In genomic region chr4:4260185-4260751, GRCh38 we compare ENCODE assay signal across 8 cellular contexts. TPM values are rescaled to one million over a fixed set of nuclear protein-coding genes. Genes with fewer than 3 reads are reported as not detected.
DNase-seq lines count a peak whose midpoint lies in the region; ATAC-seq, FAIRE-seq and TF ChIP-seq lines count a peak whose summit lies in the region.

No MANE protein-coding gene starts in this region.

- H3K4me3 ChIP-seq in GM23248 (no peak overlapping the region), bronchial epithelial cell (ENCODE audit: low read depth, low read length) (no peak overlapping the region)

- in situ Hi-C loops in GM23248 (cut with MboI) = no loop called here

- H3K9me3 Mint-ChIP-seq in activated naive CD4-positive, alpha-beta T cell treated with anti-CD3 and anti-CD28 coated beads, Interleukin-2, amount 10 ng/mL, durations not matched to agents 7 days and 5 days = no peaks in the 10 kb centered on the region

- no peaks in the 10 kb centered on the region for H4K20me1 ChIP-seq in GM23248 (ENCODE audit: insufficient read depth)

- peak; percentile 75 for DNase-seq in DMS53 (lab: John Stamatoyannopoulos, UW)
- peak; percentile 79 for DNase-seq in GM23248
- DNase-seq in NCI-H524 (lab: John Stamatoyannopoulos, UW) = peak; percentile 8 to 77
- DNase-seq in bronchial epithelial cell (ENCODE audit: low read depth) = peak; percentile 72
- peak; percentile 43 for DNase-seq in myocyte (ENCODE audit: low read depth)
- no peak for DNase-seq in activated naive CD4-positive, alpha-beta T cell treated with anti-CD3 and anti-CD28 coated beads, Interleukin-2, amount 10 ng/mL, durations not matched to agents 7 days and 5 days

- no peak for FAIRE-seq in bronchial epithelial cell (lab: Jason Lieb, UNC)

- no peaks in the 10 kb centered on the region for H3K4me1 Mint-ChIP-seq in activated naive CD4-positive, alpha-beta T cell treated with anti-CD3 and anti-CD28 coated beads, Interleukin-2, amount 10 ng/mL, durations not matched to agents 7 days and 5 days

- no peak overlapping the region for H3K27ac Mint-ChIP-seq in activated naive CD4-positive, alpha-beta T cell treated with anti-CD3 and anti-CD28 coated beads, Interleukin-2, amount 10 ng/mL, durations not matched to agents 7 days and 5 days

- H3K4me1 ChIP-seq in GM23248 (ENCODE audit: insufficient read depth) = no peaks in the 10 kb centered on the region

- ATAC-seq in GM18867 (IDR thresholded peaks at IDR 0.05; ENCODE audit: unreplicated experiment) (no peak), HG03565 (IDR thresholded peaks at IDR 0.05; ENCODE audit: unreplicated experiment) (no peak)

- no peaks in the 10 kb centered on the region for H3K9me2 ChIP-seq in GM23248 (ENCODE audit: insufficient read depth)

- H3K4me3 Mint-ChIP-seq in activated naive CD4-positive, alpha-beta T cell treated with anti-CD3 and anti-CD28 coated beads, Interleukin-2, amount 10 ng/mL, durations not matched to agents 7 days and 5 days = no peak overlapping the region

- H3K9ac ChIP-seq in GM23248 = 0 out of 2 replicates have a peak overlapping the region, but pooled peaks have one; percentile 4

- peaks cover 16% of the 10 kb centered on the region for H3K27me3 Mint-ChIP-seq in activated naive CD4-positive, alpha-beta T cell treated with anti-CD3 and anti-CD28 coated beads, Interleukin-2, amount 10 ng/mL, durations not matched to agents 7 days and 5 days

- H3K36me3 ChIP-seq in GM23248 (ENCODE audit: low read depth) (no peaks in the 10 kb centered on the region), bronchial epithelial cell (ENCODE audit: control insufficient read depth, insufficient read depth, low read length) (no peaks in the 10 kb centered on the region)

- peaks cover 4% of the 10 kb centered on the region for H3K27me3 ChIP-seq in GM23248 (replicated peaks; ENCODE audit: insufficient read depth)
- no peaks in the 10 kb centered on the region for H3K27me3 ChIP-seq in bronchial epithelial cell (ENCODE audit: control insufficient read depth, insufficient read depth, low read length)

- H3K36me3 Mint-ChIP-seq in activated naive CD4-positive, alpha-beta T cell treated with anti-CD3 and anti-CD28 coated beads, Interleukin-2, amount 10 ng/mL, durations not matched to agents 7 days and 5 days = no peaks in the 10 kb centered on the region

- 67 to 77% methylated on average over 6 of the region's 6 CpGs for WGBS in GM23248 (ENCODE audit: low coverage in 1 of 2, low lambda C conversion rate in 2 of 2, missing lambda C conversion rate in 2 of 2), 2 experiments

- peak; percentile 19 for TF ChIP-seq CTCF in bronchial epithelial cell (IDR thresholded peaks at IDR 0.05; ENCODE audit: insufficient read depth, low read length, severe bottlenecking)

- no peak overlapping the region for H3K27ac ChIP-seq in GM23248

- H2AFZ ChIP-seq in GM23248 = peak overlapping the region; percentile 26

- H3K9me3 ChIP-seq in GM23248 (ENCODE audit: low read depth) = no peaks in the 10 kb centered on the region

- no peaks in the 10 kb centered on the region for H3K79me2 ChIP-seq in GM23248 (ENCODE audit: insufficient read depth)

- no peak overlapping the region for H3K4me2 ChIP-seq in GM23248 (ENCODE audit: unreplicated experiment)

- no peaks in the 10 kb centered on the region for H3F3A ChIP-seq in GM23248 (ENCODE audit: insufficient read depth)

- CTCF ChIA-PET in activated naive CD4-positive, alpha-beta T cell treated with anti-CD3 and anti-CD28 coated beads, Interleukin-2, amount 10 ng/mL, durations not matched to agents 7 days and 5 days (lab: Charles Lee) = interaction anchor here (0.7 to 2.4 kb wide), 9 partner anchors 9 to 172 kb away, joined by 3 to 17 read pairs (median 4); no protein-coding TSS in a partner anchor

RNA-seq across cellular contexts. Expression of gene TMEM128, which starts 12.2 kb away (rescaled TPM):
- total RNA-seq in GM23248 (2014; rRNA removed; shearing (Covaris generic)) = 17.7 and 25.9 TPM in 2 replicates
- 35.4 and 38.4 TPM in 2 replicates for polyA plus RNA-seq in GM23248 (2016; fragmentation: Nextera tagmentation; extraction: Ambion mirVana)
- total RNA-seq in bronchial epithelial cell (20.0 and 29.4 TPM in 2 replicates), myocyte (16.9 and 18.5 TPM in 2 replicates)
- polyA plus RNA-seq in myocyte (2012) = 19.7 TPM

RNA-seq across cellular contexts. Expression of gene LYAR, which starts 29.7 kb away (rescaled TPM):
- total RNA-seq in GM23248 (2014; rRNA removed; shearing (Covaris generic)) = 6.7 and 11.9 TPM in 2 replicates
- 15.1 and 16.9 TPM in 2 replicates for polyA plus RNA-seq in GM23248 (2016; fragmentation: Nextera tagmentation; extraction: Ambion mirVana)
- total RNA-seq in bronchial epithelial cell = 18.3 and 25.3 TPM in 2 replicates
- total RNA-seq in myocyte = 17.5 and 21.6 TPM in 2 replicates
- 6.6 TPM for polyA plus RNA-seq in myocyte (2012)

RNA-seq across cellular contexts. Expression of gene ZBTB49, which starts 29.8 kb away (rescaled TPM):
- 2.9 and 3.9 TPM in 2 replicates for total RNA-seq in GM23248 (2014; rRNA removed; shearing (Covaris generic))
- polyA plus RNA-seq in GM23248 (2016; fragmentation: Nextera tagmentation; extraction: Ambion mirVana) = 1.6 and 1.9 TPM in 2 replicates
- total RNA-seq in bronchial epithelial cell = 3.1 and 3.9 TPM in 2 replicates
- 2.2 and 8.7 TPM in 2 replicates for total RNA-seq in myocyte
- 2.8 TPM for polyA plus RNA-seq in myocyte (2012)

RNA-seq across cellular contexts. Expression of gene OTOP1, which starts 33.5 kb away (rescaled TPM):
- not detected in 2 replicates for total RNA-seq in GM23248 (2014; rRNA removed; shearing (Covaris generic))
- not detected in 2 replicates for polyA plus RNA-seq in GM23248 (2016; fragmentation: Nextera tagmentation; extraction: Ambion mirVana)
- total RNA-seq in bronchial epithelial cell = not detected in 2 replicates
- not detected in 2 replicates for total RNA-seq in myocyte
- polyA plus RNA-seq in myocyte (2012) = not detected
